ENCODE assay signal across 10 cellular contexts in genomic region chr4:146663968-146664311, GRCh38. TPM values are rescaled to one million over a fixed set of nuclear protein-coding genes. Genes with fewer than 3 reads are reported as not detected.
"Had no signal": no experiment of that assay in that cellular context is flagged by ENCODE, and none has a peak within 500 bp of the region (broad histone marks: within the 10 kb centered on the region; RNA-seq: fewer than 3 reads in every experiment).

No MANE protein-coding gene starts in this region.

RNA-seq across cellular contexts. Expression of gene POU4F2, which starts 25.2 kb away (rescaled TPM):
- total RNA-seq: activated CD4-positive, alpha-beta memory T cell treated with anti-CD3 and anti-CD28 coated beads, Interleukin-2, amount 10 ng/mL, durations not matched to agents 7 days and 5 days; activated CD4-positive, alpha-beta T cell treated with anti-CD3 and anti-CD28 coated beads for 36 hours; activated CD4-positive, alpha-beta T cell treated with anti-CD3 and anti-CD28 coated beads, Interleukin-2, amount 10 ng/mL, durations not matched to agents 7 days and 5 days; activated CD8-positive, alpha-beta memory T cell treated with anti-CD3 and anti-CD28 coated beads, Interleukin-2, amount 10 ng/mL, durations not matched to agents 7 days and 5 days; activated CD8-positive, alpha-beta T cell treated with anti-CD3 and anti-CD28 coated beads, Interleukin-2, amount 10 ng/mL, durations not matched to agents 7 days and 5 days; activated naive CD8-positive, alpha-beta T cell treated with anti-CD3 and anti-CD28 coated beads, Interleukin-2, amount 10 ng/mL, durations not matched to agents 7 days and 5 days; activated T-helper 2 cell treated with anti-CD3 and anti-CD28 coated beads, Interferon-gamma antibody, Interleukin-2, Interleukin-4, amounts not matched to agents 10 μg/mL and 5 μg/mL and 100 μg/mL, durations not matched to agents 14 hours and 24 hours and 36 hours; ascending aorta; bronchial epithelial cell; chondrocyte had no signal
